In the genomic region with DNA sequence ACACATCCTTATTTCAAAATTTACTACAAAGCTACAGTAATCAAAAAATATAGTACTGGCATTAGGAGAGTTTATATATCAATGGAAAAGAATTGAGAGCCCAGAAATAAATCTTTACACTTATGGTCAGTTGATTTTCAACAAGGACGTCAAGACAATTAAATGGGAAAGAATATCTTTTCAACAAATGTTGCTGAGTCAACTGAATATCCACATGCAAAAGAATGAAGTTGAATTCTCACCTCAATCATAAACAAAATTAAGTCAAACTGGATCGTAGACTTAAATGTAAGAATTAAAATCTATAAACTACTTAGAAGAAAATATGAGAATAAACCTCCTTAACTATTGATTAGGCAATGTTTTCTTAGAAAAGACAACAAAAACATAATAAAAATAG, we compare ENCODE assay signal across 35 cellular contexts.
"Had no signal": no experiment of that assay in that cellular context is flagged by ENCODE, and none has a peak within 500 bp of the region (broad histone marks: within the 10 kb centered on the region; RNA-seq: fewer than 3 reads in every experiment).

No MANE protein-coding gene starts in this region.

- H3K36me3 ChIP-seq: MG63 had no signal

- DNase-seq: Karpas-422, Kasumi-1, MG63, MV-4-11, NCI-H1048, NCI-H1092, NCI-H1092 treated with DMSO at 0.1 percent for 48 hours, NCI-H1105, NCI-H1105 treated with DMSO at 0.1 percent for 48 hours, NCI-H1417, NCI-H1417 treated with DMSO at 0.1 percent for 48 hours, NCI-H1436, NCI-H1436 treated with DMSO at 0.1 percent for 48 hours, NCI-H146, NCI-H1694, NCI-H1694 treated with DMSO at 0.1 percent for 48 hours, NCI-H187, NCI-H187 treated with DMSO at 0.1 percent for 48 hours, NCI-H1930, NCI-H2029, NCI-H2029 treated with DMSO at 0.1 percent for 48 hours, NCI-H2081, NCI-H2081 treated with DMSO at 0.1 percent for 48 hours, NCI-H2107, NCI-H2171, NCI-H2171 treated with DMSO at 0.1 percent for 48 hours, NCI-H2227 treated with DMSO at 0.1 percent for 48 hours, NCI-H226, NCI-H345, NCI-H446, NCI-H446 treated with DMSO at 0.1 percent for 48 hours, NCI-H510A, NCI-H510A treated with DMSO at 0.1 percent for 48 hours, NCI-H524, NCI-H524 treated with DMSO at 0.1 percent for 48 hours had no signal

- H3K4me3 ChIP-seq: MG63 had no signal

- H3K27me3 ChIP-seq: MG63 had no signal
